Comparison of ENCODE assay signal across 1 cellular context in genomic region chr22:47062126-47062525, GRCh38.
TF ChIP-seq lines count a peak whose summit lies in the region.

No MANE protein-coding gene starts in this region.

TF ChIP-seq in WTC11, 78 proteins besides CTCF, POLR2A, EP300 and RAD21 (continued from another document):
- no peak for TF ChIP-seq E2F1 (CRISPR knock-in tag; IDR thresholded peaks at IDR 0.05)
- TF ChIP-seq ZNF396 (CRISPR knock-in tag; IDR thresholded peaks at IDR 0.05; ENCODE audit: borderline replicate concordance): no peak
